Comparison of ENCODE assay signal across 11 cellular contexts in the genomic region with DNA sequence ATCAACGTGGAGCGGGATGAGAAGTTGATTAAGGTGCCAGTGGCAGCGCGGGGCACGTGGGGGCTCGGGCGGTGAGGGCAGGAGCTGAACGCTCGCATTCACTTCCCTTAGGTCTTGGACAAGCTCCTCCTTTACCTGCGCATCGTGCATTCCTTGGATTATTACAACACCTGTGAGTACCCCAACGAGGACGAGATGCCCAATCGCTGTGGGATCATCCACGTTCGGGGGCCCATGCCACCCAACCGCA. TPM values are rescaled to one million over a fixed set of nuclear protein-coding genes. Genes with fewer than 3 reads are reported as not detected.
A peak's percentile ranks its signal among the peaks of the same experiment; 100 is the strongest.
DNase-seq lines count a peak whose midpoint lies in the region; ATAC-seq, FAIRE-seq and TF ChIP-seq lines count a peak whose summit lies in the region.
"Had no signal": no experiment of that assay in that cellular context is flagged by ENCODE, and none has a peak within 500 bp of the region (broad histone marks: within the 10 kb centered on the region; RNA-seq: fewer than 3 reads in every experiment).

No MANE protein-coding gene starts in this region.

- H2AFZ ChIP-seq in OCI-LY1 (ENCODE audit: low read length): no peak overlapping the region

- H3K4me1 ChIP-seq in OCI-LY1 (ENCODE audit: insufficient read depth, low read length, severe bottlenecking) (peaks cover 41% of the 10 kb centered on the region), colonic mucosa (peaks cover 20% of the 10 kb centered on the region), small intestine (ENCODE audit: control insufficient read depth in 2 of 2, insufficient read depth in 1 of 2, low read depth in 1 of 2, low read length in 1 of 2) (peaks cover 0 to 2% of the 10 kb centered on the region in 2 donors)

- TF ChIP-seq CTCF in OCI-LY1 (IDR thresholded peaks at IDR 0.05; ENCODE audit: low read length): no peak
- no peak for TF ChIP-seq CTCF in colonic mucosa (IDR thresholded peaks at IDR 0.05)
- TF ChIP-seq CTCF in type B pancreatic cell (conservative IDR thresholded peaks at IDR 0.05): no peak
- no peak for TF ChIP-seq CTCF in brain microvascular endothelial cell (IDR thresholded peaks at IDR 0.05; ENCODE audit: low read depth, low read length, missing control alignments)

- no peaks in the 10 kb centered on the region for H3K9me2 ChIP-seq in OCI-LY1 (ENCODE audit: low read depth, low read length)

- WGBS in small intestine, 3 donors: 87 to 91% (median 89%) methylated on average over 17 of the region's 17 CpGs

- H3K36me3 ChIP-seq in OCI-LY1 (ENCODE audit: insufficient read depth, low read length) (peaks cover 67% of the 10 kb centered on the region), colonic mucosa (peaks cover 24% of the 10 kb centered on the region), small intestine (ENCODE audit: control insufficient read depth in 2 of 2, insufficient read depth in 2 of 2, low read length in 2 of 2) (peaks cover 31 to 39% of the 10 kb centered on the region in 2 donors), brain microvascular endothelial cell (replicated peaks) (peaks cover 67% of the 10 kb centered on the region)

- no peaks in the 10 kb centered on the region for H3K79me2 ChIP-seq in OCI-LY1 (ENCODE audit: insufficient read depth, low read length)

- in situ Hi-C loops in brain microvascular endothelial cell (cut with HindIII; ENCODE audit: low pct_ligation_motif_present, low sequenced_read_pairs): no loop called here

- H3K9me3 ChIP-seq in OCI-LY1 (ENCODE audit: low read length): no peaks in the 10 kb centered on the region
- no peaks in the 10 kb centered on the region for H3K9me3 ChIP-seq in colonic mucosa
- H3K9me3 ChIP-seq in small intestine (ENCODE audit: control insufficient read depth, low read depth): no peaks in the 10 kb centered on the region

- H3K4me3 ChIP-seq in OCI-LY1 (ENCODE audit: low read depth, low read length, poor library complexity, severe bottlenecking) (no peak overlapping the region), colonic mucosa (no peak overlapping the region), small intestine (ENCODE audit: low read depth in 1 of 2, low read length in 2 of 2) (no peak overlapping the region), brain microvascular endothelial cell (ENCODE audit: low read depth, low read length) (no peak overlapping the region)

- peaks cover 59% of the 10 kb centered on the region for H3K36me3 Mint-ChIP-seq in activated CD4-positive, alpha-beta T cell treated with anti-CD3 and anti-CD28 coated beads, Interleukin-2, amount 10 ng/mL, durations not matched to agents 7 days and 5 days (ENCODE audit: low read depth)
- peaks cover 43% of the 10 kb centered on the region for H3K36me3 Mint-ChIP-seq in type B pancreatic cell

- intact Hi-C loops in colonic mucosa (cut with DNase I): no loop called here

- H3K27me3 ChIP-seq in OCI-LY1 (ENCODE audit: insufficient read depth, low read length) (0 out of 2 replicates have a peak, but pooled peaks cover 4% of the 10 kb centered on the region), colonic mucosa (no peaks in the 10 kb centered on the region), small intestine (ENCODE audit: control insufficient read depth in 2 of 2, insufficient read depth in 2 of 2, low read length in 2 of 2) (no peaks in the 10 kb centered on the region), brain microvascular endothelial cell (replicated peaks) (no peaks in the 10 kb centered on the region)

- peaks cover 12% of the 10 kb centered on the region for H3K27me3 Mint-ChIP-seq in activated CD4-positive, alpha-beta T cell treated with anti-CD3 and anti-CD28 coated beads, Interleukin-2, amount 10 ng/mL, durations not matched to agents 7 days and 5 days
- H3K27me3 Mint-ChIP-seq in type B pancreatic cell: no peaks in the 10 kb centered on the region

- H3K9ac ChIP-seq in OCI-LY1 (ENCODE audit: low read length): no peak overlapping the region; the same call in 1 of the 2 replicates
- peak overlapping the region in 1 of 2 donors; percentile 84 for H3K9ac ChIP-seq in colonic mucosa (ENCODE audit: low read depth in 2 of 2, low read length in 2 of 2)

- peaks cover 60% of the 10 kb centered on the region for H3K4me1 Mint-ChIP-seq in activated CD4-positive, alpha-beta T cell treated with anti-CD3 and anti-CD28 coated beads, Interleukin-2, amount 10 ng/mL, durations not matched to agents 7 days and 5 days
- peaks cover 36% of the 10 kb centered on the region for H3K4me1 Mint-ChIP-seq in type B pancreatic cell (ENCODE audit: unreplicated experiment)

- H3K4me2 ChIP-seq in OCI-LY1 (ENCODE audit: low read length): peak overlapping the region; percentile 78; the same call in 1 of the 2 replicates

- H3K4me3 Mint-ChIP-seq in activated CD4-positive, alpha-beta T cell treated with anti-CD3 and anti-CD28 coated beads, Interleukin-2, amount 10 ng/mL, durations not matched to agents 7 days and 5 days: peak overlapping the region; percentile 52
- no peak overlapping the region for H3K4me3 Mint-ChIP-seq in type B pancreatic cell

- peak overlapping the region; percentile 85 for H3K27ac ChIP-seq in OCI-LY1 (ENCODE audit: low read depth, low read length, poor library complexity, severe bottlenecking)
- H3K27ac ChIP-seq in colonic mucosa: peak overlapping the region; percentile 81
- peak overlapping the region; percentile 36 to 85 for H3K27ac ChIP-seq in small intestine (ENCODE audit: low read depth in 1 of 2, low read length in 1 of 2)
- H3K27ac ChIP-seq in brain microvascular endothelial cell: no peak overlapping the region

- POLR2A ChIA-PET in activated CD4-positive, alpha-beta T cell treated with anti-CD3 and anti-CD28 coated beads, Interleukin-2, amount 10 ng/mL, durations not matched to agents 7 days and 5 days (lab: Charles Lee): interaction anchor here (1.0 to 1.6 kb wide), 2 partner anchors 9 to 12 kb away, joined by 3 to 8 read pairs; a partner anchor contains a TSS

- no peak for FAIRE-seq in small intestine (lab: Jason Lieb, UNC)

- DNase-seq in activated CD4-positive, alpha-beta T cell treated with anti-CD3 and anti-CD28 coated beads, Interleukin-2, amount 10 ng/mL, durations not matched to agents 7 days and 5 days: no peak
- DNase-seq in activated CD4-positive, alpha-beta T cell treated with anti-CD3 and anti-CD28 coated beads for 4 hours: no peak
- DNase-seq in colonic mucosa (no peak), small intestine (no peak), type B pancreatic cell (ENCODE audit: extremely low spot score, unreplicated experiment) (no peak), brain microvascular endothelial cell (no peak)
- DNase-seq: activated CD8-positive, alpha-beta memory T cell treated with anti-CD3 and anti-CD28 coated beads, Interleukin-2, amount 50 U/mL, for 4 hours; DND-41; NCI-H2081 had no signal

- no peaks in the 10 kb centered on the region for H4K20me1 ChIP-seq in OCI-LY1 (ENCODE audit: insufficient read depth, low read length)

- 0 out of 2 replicates have a peak, but pooled peaks cover 6% of the 10 kb centered on the region for H3F3A ChIP-seq in OCI-LY1 (ENCODE audit: insufficient read depth, low read length)

- H3K27ac Mint-ChIP-seq in activated CD4-positive, alpha-beta T cell treated with anti-CD3 and anti-CD28 coated beads, Interleukin-2, amount 10 ng/mL, durations not matched to agents 7 days and 5 days: peak overlapping the region; percentile 94
- no peak overlapping the region for H3K27ac Mint-ChIP-seq in type B pancreatic cell

- CTCF ChIA-PET in activated CD4-positive, alpha-beta T cell treated with anti-CD3 and anti-CD28 coated beads, Interleukin-2, amount 10 ng/mL, durations not matched to agents 7 days and 5 days (lab: Charles Lee): interaction anchor here (0.6 to 3.4 kb wide), 6 partner anchors 8 to 300 kb away, joined by 3 to 23 read pairs (median 4); a partner anchor contains a TSS

- ATAC-seq in GM21367 (IDR thresholded peaks at IDR 0.05; ENCODE audit: unreplicated experiment): no peak

- no peaks in the 10 kb centered on the region for H3K9me3 Mint-ChIP-seq in activated CD4-positive, alpha-beta T cell treated with anti-CD3 and anti-CD28 coated beads, Interleukin-2, amount 10 ng/mL, durations not matched to agents 7 days and 5 days
- H3K9me3 Mint-ChIP-seq in type B pancreatic cell: no peaks in the 10 kb centered on the region

RNA-seq across cellular contexts. Expression of a gene that starts 2.7 kb away (rescaled TPM):
- total RNA-seq in activated CD4-positive, alpha-beta T cell treated with anti-CD3 and anti-CD28 coated beads, Interleukin-2, amount 10 ng/mL, durations not matched to agents 7 days and 5 days: 1 to 10 TPM; 2.3 to 3.1 TPM
- total RNA-seq in colonic mucosa (1 to 10 TPM; 2.1 to 4.4 TPM), type B pancreatic cell (ENCODE audit: low replicate concordance) (4.4 and 6.3 TPM in 2 replicates)
- 1 to 10 TPM; 3.5 to 5.3 (median 4.9) TPM for polyA plus RNA-seq in small intestine

RNA-seq across cellular contexts. Expression of a gene that starts 8.8 kb away (rescaled TPM):
- total RNA-seq in activated CD4-positive, alpha-beta T cell treated with anti-CD3 and anti-CD28 coated beads, Interleukin-2, amount 10 ng/mL, durations not matched to agents 7 days and 5 days: not detected
- 10 to 100 TPM in 1 of 2 donors, 1 to 10 TPM in 1; 5.3 to 11.7 TPM for total RNA-seq in colonic mucosa
- polyA plus RNA-seq in small intestine: 10 to 100 TPM in 2 of 3 donors, 1 to 10 TPM in 1; 3.5 to 11.2 (median 11.0) TPM
- 7.1 and 10.4 TPM in 2 replicates for total RNA-seq in type B pancreatic cell (ENCODE audit: low replicate concordance)

RNA-seq across cellular contexts. Expression of a gene that starts 12.0 kb away (rescaled TPM):
- 100 to 1,000 TPM; 262 to 280 TPM for total RNA-seq in activated CD4-positive, alpha-beta T cell treated with anti-CD3 and anti-CD28 coated beads, Interleukin-2, amount 10 ng/mL, durations not matched to agents 7 days and 5 days
- 100 to 1,000 TPM; 114 to 204 TPM for total RNA-seq in colonic mucosa
- polyA plus RNA-seq in small intestine: 100 to 1,000 TPM in 1 of 3 donors, 10 to 100 TPM in 2; 77.1 to 113 (median 82.1) TPM
- total RNA-seq in type B pancreatic cell (ENCODE audit: low replicate concordance): 168 and 239 TPM in 2 replicates

RNA-seq across cellular contexts. Expression of a gene that starts 19.7 kb away (rescaled TPM):
- 10 to 100 TPM; 24.8 to 34.2 TPM for total RNA-seq in activated CD4-positive, alpha-beta T cell treated with anti-CD3 and anti-CD28 coated beads, Interleukin-2, amount 10 ng/mL, durations not matched to agents 7 days and 5 days
- 10 to 100 TPM; 34.8 to 40.2 TPM for total RNA-seq in colonic mucosa
- 10 to 100 TPM in 2 of 3 donors, 1 to 10 TPM in 1; 3.4 to 23.1 (median 10.3) TPM for polyA plus RNA-seq in small intestine
- total RNA-seq in type B pancreatic cell (ENCODE audit: low replicate concordance): 78.9 and 84.7 TPM in 2 replicates

RNA-seq across cellular contexts. Expression of a gene that starts 34.3 kb away (rescaled TPM):
- 10 to 100 TPM; 44.1 to 49.1 TPM for total RNA-seq in activated CD4-positive, alpha-beta T cell treated with anti-CD3 and anti-CD28 coated beads, Interleukin-2, amount 10 ng/mL, durations not matched to agents 7 days and 5 days
- 10 to 100 TPM; 24.1 to 35.9 TPM for total RNA-seq in colonic mucosa
- polyA plus RNA-seq in small intestine: 10 to 100 TPM; 10.5 to 28.8 (median 12.7) TPM
- 31.4 and 37.1 TPM in 2 replicates for total RNA-seq in type B pancreatic cell (ENCODE audit: low replicate concordance)
